In the genomic region with DNA sequence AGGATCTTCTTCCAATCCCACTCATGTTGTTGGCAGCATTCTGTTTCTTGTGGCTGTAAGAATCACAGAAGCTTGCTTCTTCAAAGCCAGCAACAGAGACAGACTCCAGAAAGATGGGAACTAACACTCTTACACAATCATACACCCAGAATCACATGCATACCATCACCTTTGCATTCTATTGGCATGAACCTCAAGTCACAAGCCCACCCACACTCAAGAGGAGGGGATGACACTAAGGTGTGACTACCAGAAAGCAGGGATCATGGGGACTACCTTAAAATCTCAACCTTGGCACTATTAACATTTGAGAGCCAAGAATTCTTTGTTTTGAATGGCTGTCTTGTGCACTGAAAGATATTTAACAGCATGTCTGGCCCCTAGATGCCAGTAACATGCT, we compare ENCODE assay signal across 9 cellular contexts. TPM values are rescaled to one million over a fixed set of nuclear protein-coding genes. Genes with fewer than 3 reads are reported as not detected.
"Had no signal": no experiment of that assay in that cellular context is flagged by ENCODE, and none has a peak within 500 bp of the region (broad histone marks: within the 10 kb centered on the region; RNA-seq: fewer than 3 reads in every experiment).

No MANE protein-coding gene starts in this region.

- ATAC-seq: GM12878 had no signal

- FAIRE-seq: G401.6, GM12878, GM12891, GM12892, GM18507, GM19239 had no signal

- H3K4me3 ChIP-seq: GM12878 had no signal

- DNase-seq: GDM1, GF-D8 had no signal

RNA-seq across cellular contexts. Expression of gene PANX3, which starts 13.6 kb away (rescaled TPM):
- total RNA-seq: G401, GM12878 had no signal

RNA-seq across cellular contexts. Expression of gene OR8A1, which starts 27.9 kb away (rescaled TPM):
- total RNA-seq: G401, GM12878 had no signal

RNA-seq across cellular contexts. Expression of gene OR8B12, which starts 54.2 kb away (rescaled TPM):
- total RNA-seq: G401, GM12878 had no signal
